ENCODE assay signal across 25 cellular contexts in the genomic region with DNA sequence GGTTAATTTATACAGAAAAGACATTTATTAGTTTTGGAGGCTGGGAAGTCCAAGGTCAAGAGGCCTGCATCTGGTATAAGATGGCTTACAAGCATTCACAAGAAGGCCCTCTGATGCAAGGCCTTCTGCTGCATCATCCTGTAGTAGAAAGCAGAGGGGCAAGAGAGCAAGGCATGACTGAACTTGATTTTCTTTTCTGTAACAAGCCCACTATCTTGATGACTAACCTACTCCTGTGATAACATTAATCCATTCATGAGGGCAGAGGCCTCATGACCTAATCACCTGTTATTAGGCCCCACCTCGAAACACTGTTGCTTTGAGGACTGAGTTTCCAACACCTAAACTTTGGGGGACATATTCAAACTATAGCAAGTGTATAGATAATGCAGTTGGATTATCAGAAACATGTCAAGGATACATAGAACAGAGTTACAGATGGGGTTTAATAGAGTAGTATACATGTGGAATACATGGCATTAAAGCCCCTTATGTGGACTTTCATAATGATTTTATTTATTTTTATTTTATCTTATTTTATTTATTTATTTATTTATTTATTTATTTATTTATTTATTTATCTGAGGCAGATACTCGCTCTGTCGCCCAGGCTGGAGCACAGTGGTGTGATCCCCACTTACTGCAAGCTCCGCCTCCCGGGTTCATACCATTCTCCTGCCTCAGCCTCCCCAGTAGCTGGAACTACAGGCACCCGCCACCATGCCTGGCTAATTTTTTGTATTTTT.
DNase-seq lines count a peak whose midpoint lies in the region; ATAC-seq, FAIRE-seq and TF ChIP-seq lines count a peak whose summit lies in the region.
"Had no signal": no experiment of that assay in that cellular context is flagged by ENCODE, and none has a peak within 500 bp of the region (broad histone marks: within the 10 kb centered on the region; RNA-seq: fewer than 3 reads in every experiment).

No MANE protein-coding gene starts in this region.

- no peak overlapping the region for H3K4me3 ChIP-seq in A549
- H3K4me3 ChIP-seq in bronchial epithelial cell (ENCODE audit: low read depth, low read length) = no peak overlapping the region
- no peak overlapping the region for H3K4me3 ChIP-seq in hepatocyte
- no peak overlapping the region for H3K4me3 ChIP-seq in lower lobe of right lung
- H3K4me3 ChIP-seq: esophagus squamous epithelium, right atrium auricular region, upper lobe of right lung had no signal

- FAIRE-seq in A549 (lab: Jason Lieb, UNC) = no peak
- no peak for FAIRE-seq in bronchial epithelial cell (lab: Jason Lieb, UNC)

- peaks cover 8% of the 10 kb centered on the region; the same call in 2 of the 3 replicates for H3K4me1 ChIP-seq in A549
- H3K4me1 ChIP-seq in hepatocyte (ENCODE audit: insufficient read depth) = no peaks in the 10 kb centered on the region
- H3K4me1 ChIP-seq in lower lobe of right lung = peaks cover 3% of the 10 kb centered on the region
- H3K4me1 ChIP-seq: upper lobe of right lung had no signal

- no peaks in the 10 kb centered on the region for H3K36me3 ChIP-seq in bronchial epithelial cell (ENCODE audit: control insufficient read depth, insufficient read depth, low read length)
- H3K36me3 ChIP-seq in hepatocyte (replicated peaks; ENCODE audit: insufficient read depth, low read depth) = no peaks in the 10 kb centered on the region
- H3K36me3 ChIP-seq in lower lobe of right lung = no peaks in the 10 kb centered on the region
- H3K36me3 ChIP-seq: upper lobe of right lung had no signal

- H3K79me2 ChIP-seq in hepatocyte = peaks cover 96% of the 10 kb centered on the region

- POLR2A ChIA-PET in A549 (lab: Yijun Ruan, JAX) = interaction anchor here (0.8 kb wide), 1 partner anchor 63 kb away, joined by 3 read pairs; no protein-coding TSS in a partner anchor

- WGBS in A549 (ENCODE audit: missing lambda C conversion rate) = 96% methylated on average over 6 of the region's 6 CpGs
- WGBS in hepatocyte (ENCODE audit: low lambda C conversion rate, missing lambda C conversion rate) = 90% methylated on average over 6 of the region's 6 CpGs

- no peak overlapping the region for H2AFZ ChIP-seq in hepatocyte

- H3K27ac ChIP-seq in A549 = no peak overlapping the region; a peak in 1 of 6 replicates
- peak overlapping the region; percentile 74 for H3K27ac ChIP-seq in hepatocyte
- H3K27ac ChIP-seq in lower lobe of right lung = no peak overlapping the region
- H3K27ac ChIP-seq: esophagus squamous epithelium, right atrium auricular region, upper lobe of right lung had no signal

- CTCF ChIA-PET in A549 (lab: Yijun Ruan, JAX) = interaction anchor here (1.2 kb wide), 1 partner anchor 88 kb away, joined by 4 read pairs; the partner anchor contains the start of gene CHD9

- no peak overlapping the region for H3K4me2 ChIP-seq in A549
- H3K4me2 ChIP-seq in hepatocyte = no peak overlapping the region

- no peak for TF ChIP-seq EP300 in A549 (IDR thresholded peaks at IDR 0.05)

- ATAC-seq in A549 (no peak; a peak in 1 of 6 replicates), GM21381 (IDR thresholded peaks at IDR 0.05; ENCODE audit: unreplicated experiment) (no peak), HG02938 (IDR thresholded peaks at IDR 0.05; ENCODE audit: unreplicated experiment) (no peak), lower lobe of right lung (no peak)
- ATAC-seq: left lobe of liver; natural killer cell treated with Interleukin-12 subunit alpha and Interleukin-12 subunit beta and Interleukin-15 and Interleukin-18, amount 100 ng/mL, for 72 hours; upper lobe of right lung had no signal

- DNase-seq in A549 (ENCODE audit: low read depth in 1 of 2, low spot score in 1 of 2) (peak in 1 of 2 experiments; percentile 26), HPDE6-E6E7 (ENCODE audit: extremely low spot score) (peak; percentile 44), bronchial epithelial cell (ENCODE audit: low read depth) (peak; percentile 97), hepatocyte (ENCODE audit: low spot score) (peak; percentile 34), lower lobe of right lung (no peak), SIG-M5 treated with dmso at 0.1 percent for 504 hours (lab: John Stamatoyannopoulos, UW; ENCODE audit: unreplicated experiment) (no peak)
- DNase-seq: activated CD4-positive, alpha-beta T cell treated with anti-CD3 and anti-CD28 coated beads for 4 hours; C1 segment of cervical spinal cord; effector CD4-positive, alpha-beta T cell; esophagus squamous epithelium; GDM1; head of caudate nucleus; Karpas-422; midbrain; NCI-H1092 treated with DMSO at 0.1 percent for 48 hours; NCI-H2029 treated with DMSO at 0.1 percent for 48 hours; OCI-M1; SIG-M5; stimulated activated CD4-positive, alpha-beta T cell treated with anti-CD3 and anti-CD28 coated beads, Interleukin-15, amount 100 ng/mL, for 24 hours; upper lobe of right lung had no signal

- H3K9me3 ChIP-seq in A549 (no peaks in the 10 kb centered on the region), hepatocyte (ENCODE audit: low read depth) (no peaks in the 10 kb centered on the region), lower lobe of right lung (no peaks in the 10 kb centered on the region)
- H3K9me3 ChIP-seq: esophagus squamous epithelium, right atrium auricular region, upper lobe of right lung had no signal

- TF ChIP-seq CTCF in A549 (IDR thresholded peaks at IDR 0.05) (no peak), bronchial epithelial cell (IDR thresholded peaks at IDR 0.05; ENCODE audit: insufficient read depth, low read length, severe bottlenecking) (no peak), hepatocyte (IDR thresholded peaks at IDR 0.05; ENCODE audit: poor library complexity) (no peak), lower lobe of right lung (IDR thresholded peaks at IDR 0.05) (no peak)

- TF ChIP-seq RAD21 in A549 (conservative IDR thresholded peaks at IDR 0.05 in 1 of 2, IDR thresholded peaks at IDR 0.05 in 1 of 2) = no peak

- H3K27me3 ChIP-seq in bronchial epithelial cell (ENCODE audit: control insufficient read depth, insufficient read depth, low read length) (no peaks in the 10 kb centered on the region), hepatocyte (no peaks in the 10 kb centered on the region), lower lobe of right lung (ENCODE audit: low read depth) (no peaks in the 10 kb centered on the region)
- H3K27me3 ChIP-seq: esophagus squamous epithelium, right atrium auricular region, upper lobe of right lung had no signal

- intact Hi-C loops in lower lobe of right lung (cut with DNase I) = no loop called here

- no peak for TF ChIP-seq POLR2A in A549 (IDR thresholded peaks at IDR 0.05; ENCODE audit: low read length)

- H3K9me2 ChIP-seq in hepatocyte (replicated peaks; ENCODE audit: insufficient read depth) = no peaks in the 10 kb centered on the region

- no peaks in the 10 kb centered on the region for H4K20me1 ChIP-seq in hepatocyte (ENCODE audit: insufficient read depth, poor library complexity, severe bottlenecking)

TF ChIP-seq in A549, 52 proteins besides CTCF, POLR2A, EP300 and RAD21:
- TF ChIP-seq ZC3H11A (IDR thresholded peaks at IDR 0.05) = peak; percentile 60
- TF ChIP-seq, protein P1, sequence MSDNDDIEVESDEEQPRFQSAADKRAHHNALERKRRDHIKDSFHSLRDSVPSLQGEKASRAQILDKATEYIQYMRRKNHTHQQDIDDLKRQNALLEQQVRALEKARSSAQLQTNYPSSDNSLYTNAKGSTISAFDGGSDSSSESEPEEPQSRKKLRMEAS (IDR thresholded peaks at IDR 0.05) = no peak

Comparison
In these comparisons a context has a peak if more than half of its experiments do, and no peak if none do; other contexts are left out.
1. DNase-seq: peak in HPDE6-E6E7 (single experiment), bronchial epithelial cell (single experiment) and hepatocyte (single experiment); none in lower lobe of right lung (single experiment) and SIG-M5 treated with dmso at 0.1 percent for 504 hours (single experiment).